14 cellular contexts compared by ENCODE assay signal in the genomic region with DNA sequence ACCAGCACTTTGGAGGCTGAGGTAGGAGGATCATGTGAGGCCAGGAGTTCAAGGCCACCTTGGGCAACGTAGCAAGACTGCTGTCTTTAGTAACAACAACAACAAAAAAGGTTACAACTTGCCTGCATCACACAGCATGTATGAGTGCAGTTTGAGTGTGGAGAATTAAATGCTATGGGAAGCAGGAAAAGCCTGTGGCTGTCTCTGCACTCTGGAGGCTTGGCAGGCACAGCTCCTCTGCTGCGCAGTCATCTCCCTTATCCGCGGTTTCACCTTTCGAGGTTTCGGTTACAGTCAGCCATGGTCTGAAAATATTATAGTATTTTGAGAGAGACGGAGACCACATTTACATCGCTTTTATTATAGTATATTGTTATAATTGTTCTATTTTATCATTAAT. TPM values are rescaled to one million over a fixed set of nuclear protein-coding genes. Genes with fewer than 3 reads are reported as not detected.
A peak's percentile ranks its signal among the peaks of the same experiment; 100 is the strongest.
DNase-seq lines count a peak whose midpoint lies in the region; ATAC-seq and TF ChIP-seq lines count a peak whose summit lies in the region.
"Had no signal": no experiment of that assay in that cellular context is flagged by ENCODE, and none has a peak within 500 bp of the region (broad histone marks: within the 10 kb centered on the region; RNA-seq: fewer than 3 reads in every experiment).

No MANE protein-coding gene starts in this region.

- no peaks in the 10 kb centered on the region for H3K27me3 ChIP-seq in adrenal gland
- H3K27me3 ChIP-seq in gastroesophageal sphincter = no peaks in the 10 kb centered on the region

- WGBS in adrenal gland, 4 donors = 77 to 90% (median 86%) methylated on average over 8 of the region's 8 CpGs
- 54 to 60% methylated on average over 8 of the region's 8 CpGs for WGBS in gastroesophageal sphincter (ENCODE audit: low coverage in 1 of 2), 2 donors

- intact Hi-C loops in adrenal gland (cut with DNase I) = no loop called here

- TF ChIP-seq CTCF in adrenal gland (IDR thresholded peaks at IDR 0.05) = no peak
- no peak for TF ChIP-seq CTCF in gastroesophageal sphincter (IDR thresholded peaks at IDR 0.05)
- TF ChIP-seq CTCF in progenitor cell of endocrine pancreas (IDR thresholded peaks at IDR 0.05; ENCODE audit: unreplicated experiment) = no peak

- TF ChIP-seq POLR2A in adrenal gland (IDR thresholded peaks at IDR 0.05) = no peak
- TF ChIP-seq POLR2A in gastroesophageal sphincter (IDR thresholded peaks at IDR 0.05) = no peak

- H3K27ac Mint-ChIP-seq in stimulated activated naive B cell treated with anti-CD40 and anti-IgM and Interleukin-4, amounts not matched to agents 10 μg/mL and 1 μg/mL and 100 μg/mL, for 72 hours = no peak overlapping the region
- no peak overlapping the region for H3K27ac Mint-ChIP-seq in progenitor cell of endocrine pancreas

- H3K4me3 ChIP-seq in adrenal gland = no peak overlapping the region
- peak overlapping the region in 1 of 2 donors; percentile 10 for H3K4me3 ChIP-seq in gastroesophageal sphincter

- H3K9me3 ChIP-seq in adrenal gland (replicated peaks in 1 of 3) = no peaks in the 10 kb centered on the region
- H3K9me3 ChIP-seq in gastroesophageal sphincter = no peaks in the 10 kb centered on the region

- ATAC-seq in gastroesophageal sphincter (no peak), GM18511 (IDR thresholded peaks at IDR 0.05; ENCODE audit: unreplicated experiment) (no peak), HG03039 (IDR thresholded peaks at IDR 0.05; ENCODE audit: unreplicated experiment) (no peak)
- no peak for ATAC-seq in stimulated activated naive B cell treated with anti-CD40 and anti-IgM and Interleukin-4, amounts not matched to agents 10 μg/mL and 1 μg/mL and 100 μg/mL, for 72 hours (replicated peaks)

- no peak for TF ChIP-seq EP300 in gastroesophageal sphincter (IDR thresholded peaks at IDR 0.05)

- peak; percentile 30 for DNase-seq in stimulated activated naive CD4-positive, alpha-beta T cell treated with Interleukin-2 at 50 U/mL for 16 hours (lab: John Stamatoyannopoulos, UW)
- no peak for DNase-seq in stimulated activated naive CD4-positive, alpha-beta T cell (lab: John Stamatoyannopoulos, UW)
- no peak for DNase-seq in adrenal gland
- no peak for DNase-seq in stimulated activated naive B cell treated with anti-CD40 and anti-IgM and Interleukin-4, amounts not matched to agents 10 μg/mL and 1 μg/mL and 100 μg/mL, for 72 hours
- DNase-seq in progenitor cell of endocrine pancreas (ENCODE audit: low spot score, unreplicated experiment) = no peak
- DNase-seq: activated CD4-positive, alpha-beta T cell treated with anti-CD3 and anti-CD28 coated beads for 1 hour; central memory CD4-positive, alpha-beta T cell; midbrain; NCI-H2227 treated with DMSO at 0.1 percent for 48 hours; SW 1271 had no signal

- peaks cover 24 to 55% of the 10 kb centered on the region in 2 donors for H3K27me3 Mint-ChIP-seq in stimulated activated naive B cell treated with anti-CD40 and anti-IgM and Interleukin-4, amounts not matched to agents 10 μg/mL and 1 μg/mL and 100 μg/mL, for 72 hours
- peaks cover 42% of the 10 kb centered on the region for H3K27me3 Mint-ChIP-seq in progenitor cell of endocrine pancreas

- peaks cover 3 to 24% of the 10 kb centered on the region in 2 donors for H3K4me1 Mint-ChIP-seq in stimulated activated naive B cell treated with anti-CD40 and anti-IgM and Interleukin-4, amounts not matched to agents 10 μg/mL and 1 μg/mL and 100 μg/mL, for 72 hours
- peaks cover 8% of the 10 kb centered on the region for H3K4me1 Mint-ChIP-seq in progenitor cell of endocrine pancreas (ENCODE audit: low read depth)

- H3K36me3 ChIP-seq in adrenal gland (replicated peaks in 1 of 2) (no peaks in the 10 kb centered on the region), gastroesophageal sphincter (no peaks in the 10 kb centered on the region)

- no peaks in the 10 kb centered on the region for H3K36me3 Mint-ChIP-seq in stimulated activated naive B cell treated with anti-CD40 and anti-IgM and Interleukin-4, amounts not matched to agents 10 μg/mL and 1 μg/mL and 100 μg/mL, for 72 hours
- no peaks in the 10 kb centered on the region for H3K36me3 Mint-ChIP-seq in progenitor cell of endocrine pancreas (ENCODE audit: insufficient read depth)

- H3K4me1 ChIP-seq in adrenal gland (replicated peaks in 1 of 2) (peaks cover 4 to 10% of the 10 kb centered on the region in 2 donors), gastroesophageal sphincter (peaks cover 0 to 74% (median 8%) of the 10 kb centered on the region in 3 donors)

- H3K9me3 Mint-ChIP-seq in stimulated activated naive B cell treated with anti-CD40 and anti-IgM and Interleukin-4, amounts not matched to agents 10 μg/mL and 1 μg/mL and 100 μg/mL, for 72 hours = no peaks in the 10 kb centered on the region
- H3K9me3 Mint-ChIP-seq in progenitor cell of endocrine pancreas (ENCODE audit: low read depth) = no peaks in the 10 kb centered on the region
- H3K9me3 Mint-ChIP-seq: CD14-positive monocyte had no signal

- H3K4me3 Mint-ChIP-seq in stimulated activated naive B cell treated with anti-CD40 and anti-IgM and Interleukin-4, amounts not matched to agents 10 μg/mL and 1 μg/mL and 100 μg/mL, for 72 hours = no peak overlapping the region
- no peak overlapping the region for H3K4me3 Mint-ChIP-seq in progenitor cell of endocrine pancreas (ENCODE audit: low read depth)

- peak overlapping the region in 3 of 5 donors; percentile 43 to 95 (median 81) for H3K27ac ChIP-seq in adrenal gland
- peak overlapping the region; percentile 87 to 97 (median 91) for H3K27ac ChIP-seq in gastroesophageal sphincter

RNA-seq across cellular contexts. Expression of gene MICAL2, which starts 2.9 kb away (rescaled TPM):
- total RNA-seq in adrenal gland (10 to 100 TPM; 25.7 to 80.5 (median 46.6) TPM), gastroesophageal sphincter (100 to 1,000 TPM; 196 to 550 (median 237) TPM), progenitor cell of endocrine pancreas (8.3 and 10.0 TPM in 2 replicates)
- 10 to 100 TPM in 2 of 3 donors, 1 to 10 TPM in 1; 8.7 to 18.2 (median 12.1) TPM for polyA plus RNA-seq in adrenal gland
